In genomic region chr2:219897456-219897855, GRCh38 we compare ENCODE assay signal across 9 cellular contexts.
"Had no signal": no experiment of that assay in that cellular context is flagged by ENCODE, and none has a peak within 500 bp of the region (broad histone marks: within the 10 kb centered on the region; RNA-seq: fewer than 3 reads in every experiment).

No MANE protein-coding gene starts in this region.

- ATAC-seq: HCT116, HepG2 had no signal

- H3K36me3 ChIP-seq: HAP-1 had no signal

- DNase-seq: GOT3, H7, HFFc6, KBM-7 had no signal

- FAIRE-seq: HepG2 had no signal

- H3K36me3 Mint-ChIP-seq: IgD-negative memory B cell had no signal

- H3K4me1 ChIP-seq: HAP-1 had no signal

- H3K4me3 Mint-ChIP-seq: HFFc6, IgD-negative memory B cell had no signal

- H3K9me3 Mint-ChIP-seq: HFFc6 had no signal

- H3K27ac Mint-ChIP-seq: HFFc6, IgD-negative memory B cell had no signal

- H3K4me3 ChIP-seq: HAP-1 had no signal

- H3K9me3 ChIP-seq: HAP-1 had no signal

- H3K27ac ChIP-seq: HL-60 had no signal
